Comparison of ENCODE assay signal across 16 cellular contexts in the genomic region with DNA sequence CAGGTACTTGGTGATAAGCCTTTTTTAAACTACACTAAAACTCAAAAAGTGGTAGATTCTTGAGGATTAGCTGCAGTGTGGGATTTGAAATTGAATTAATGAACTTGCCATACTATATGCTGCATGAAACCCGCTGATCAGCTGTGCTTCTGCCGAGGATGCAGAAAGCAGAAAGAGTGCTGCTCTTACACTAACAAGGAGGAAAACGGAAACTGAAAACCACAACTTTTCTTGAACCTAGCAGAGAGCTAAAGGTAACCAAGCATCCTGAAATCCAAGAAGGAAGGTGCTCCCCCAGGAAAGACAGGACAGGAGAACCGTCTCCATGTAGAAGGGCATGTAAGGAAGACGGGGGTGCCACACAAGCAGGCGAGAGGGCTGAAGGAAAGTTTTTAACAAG. TPM values are rescaled to one million over a fixed set of nuclear protein-coding genes. Genes with fewer than 3 reads are reported as not detected.
DNase-seq lines count a peak whose midpoint lies in the region; TF ChIP-seq lines count a peak whose summit lies in the region.
"Had no signal": no experiment of that assay in that cellular context is flagged by ENCODE, and none has a peak within 500 bp of the region (broad histone marks: within the 10 kb centered on the region; RNA-seq: fewer than 3 reads in every experiment).

No MANE protein-coding gene starts in this region.

- H3K4me1 Mint-ChIP-seq in activated CD4-positive, alpha-beta T cell treated with anti-CD3 and anti-CD28 coated beads, Interleukin-2, amount 10 ng/mL, durations not matched to agents 24 days and 14 days: peaks cover 17% of the 10 kb centered on the region
- peaks cover 25% of the 10 kb centered on the region for H3K4me1 Mint-ChIP-seq in brain

- H3K36me3 Mint-ChIP-seq in activated CD4-positive, alpha-beta T cell treated with anti-CD3 and anti-CD28 coated beads, Interleukin-2, amount 10 ng/mL, durations not matched to agents 24 days and 14 days (ENCODE audit: low read depth): peaks cover 22% of the 10 kb centered on the region
- peaks cover 78% of the 10 kb centered on the region for H3K36me3 Mint-ChIP-seq in brain

- no peaks in the 10 kb centered on the region for H3K27me3 ChIP-seq in neutrophil

- no peak for TF ChIP-seq CTCF in brain (conservative IDR thresholded peaks at IDR 0.05)
- no peak for TF ChIP-seq CTCF in neutrophil (IDR thresholded peaks at IDR 0.05)

- H3K36me3 ChIP-seq in neutrophil: no peaks in the 10 kb centered on the region
- H3K36me3 ChIP-seq: thoracic aorta had no signal

- H3K9me3 Mint-ChIP-seq in activated CD4-positive, alpha-beta T cell treated with anti-CD3 and anti-CD28 coated beads, Interleukin-2, amount 10 ng/mL, durations not matched to agents 24 days and 14 days: no peaks in the 10 kb centered on the region
- peaks cover 0 to 7% (median 0%) of the 10 kb centered on the region in 5 experiments for H3K9me3 Mint-ChIP-seq in brain
- H3K9me3 Mint-ChIP-seq: naive B cell had no signal

- H3K4me3 ChIP-seq in Jurkat, Clone E6-1 (ENCODE audit: low read length): no peak overlapping the region
- H3K4me3 ChIP-seq in neutrophil (ENCODE audit: low read depth in 1 of 2, low read length in 1 of 2): no peak overlapping the region
- H3K4me3 ChIP-seq: thoracic aorta had no signal

- DNase-seq in activated CD4-positive, alpha-beta T cell treated with anti-CD3 and anti-CD28 coated beads, Interleukin-2, amount 10 ng/mL, durations not matched to agents 24 days and 14 days: peak; percentile 59
- DNase-seq in activated CD4-positive, alpha-beta T cell treated with anti-CD3 and anti-CD28 coated beads, Interleukin-2, amount 50 U/mL, for 48 hours: no peak
- DNase-seq in Jurkat, Clone E6-1 (ENCODE audit: low read depth, low spot score): peak; percentile 39
- DNase-seq in DMS79 treated with DMSO at 0.1 percent for 48 hours (lab: John Stamatoyannopoulos, UW) (no peak), NCI-H446 treated with DMSO at 0.1 percent for 48 hours (lab: John Stamatoyannopoulos, UW) (no peak)
- DNase-seq in stimulated activated CD4-positive, alpha-beta T cell treated with anti-CD3 and anti-CD28 coated beads, Interleukin-4, amount 100 ng/mL, for 24 hours: no peak
- DNase-seq: activated CD4-positive, alpha-beta T cell treated with anti-CD3 and anti-CD28 coated beads for 4 hours; COR-L47; naive B cell; NCI-H2029; NCI-H526 treated with DMSO at 0.1 percent for 48 hours; retina; T1000 had no signal

- H3K4me3 Mint-ChIP-seq in activated CD4-positive, alpha-beta T cell treated with anti-CD3 and anti-CD28 coated beads, Interleukin-2, amount 10 ng/mL, durations not matched to agents 24 days and 14 days: peak overlapping the region; percentile 31
- peak overlapping the region in 1 of 5 experiments; percentile 17 for H3K4me3 Mint-ChIP-seq in brain
- H3K4me3 Mint-ChIP-seq: naive B cell had no signal

- peaks cover 9 to 14% of the 10 kb centered on the region in 2 experiments for H3K4me1 ChIP-seq in neutrophil (ENCODE audit: control insufficient read depth in 1 of 2, insufficient read depth in 1 of 2, low read depth in 1 of 2, low read length in 1 of 2)

- H3K27ac ChIP-seq in neutrophil: peak overlapping the region; percentile 58
- H3K27ac ChIP-seq: thoracic aorta had no signal

- H3K9me3 ChIP-seq in neutrophil: no peaks in the 10 kb centered on the region
- H3K9me3 ChIP-seq: thoracic aorta had no signal

- intact Hi-C loops in activated CD4-positive, alpha-beta T cell treated with anti-CD3 and anti-CD28 coated beads, Interleukin-2, amount 10 ng/mL, durations not matched to agents 24 days and 14 days (cut with micrococcal nuclease): no loop called here

- no peak overlapping the region for H3K27ac Mint-ChIP-seq in activated CD4-positive, alpha-beta T cell treated with anti-CD3 and anti-CD28 coated beads, Interleukin-2, amount 10 ng/mL, durations not matched to agents 24 days and 14 days
- peak overlapping the region in 4 of 5 experiments; percentile 35 to 82 (median 60) for H3K27ac Mint-ChIP-seq in brain

- no peaks in the 10 kb centered on the region for H3K27me3 Mint-ChIP-seq in activated CD4-positive, alpha-beta T cell treated with anti-CD3 and anti-CD28 coated beads, Interleukin-2, amount 10 ng/mL, durations not matched to agents 24 days and 14 days
- no peaks in the 10 kb centered on the region for H3K27me3 Mint-ChIP-seq in brain
- H3K27me3 Mint-ChIP-seq: naive B cell had no signal

RNA-seq across cellular contexts. Expression of a gene that starts 32.5 kb away (rescaled TPM):
- 88.9 and 90.6 TPM in 2 replicates for total RNA-seq in activated CD4-positive, alpha-beta T cell treated with anti-CD3 and anti-CD28 coated beads, Interleukin-2, amount 10 ng/mL, durations not matched to agents 24 days and 14 days
- 36.2 TPM for polyA plus RNA-seq in Jurkat, Clone E6-1 (2012; ENCODE audit: insufficient read depth, insufficient read length)
- 25.8 TPM for polyA plus RNA-seq in brain (ENCODE audit: insufficient read depth, low read depth, low replicate concordance)

RNA-seq across cellular contexts. Expression of a gene that starts 50.2 kb away (rescaled TPM):
- total RNA-seq in activated CD4-positive, alpha-beta T cell treated with anti-CD3 and anti-CD28 coated beads, Interleukin-2, amount 10 ng/mL, durations not matched to agents 24 days and 14 days: 42.3 and 43.1 TPM in 2 replicates
- 16.2 TPM for polyA plus RNA-seq in Jurkat, Clone E6-1 (2012; ENCODE audit: insufficient read depth, insufficient read length)
- polyA plus RNA-seq in brain (ENCODE audit: insufficient read depth, low read depth, low replicate concordance): 19.4 TPM

Comparison
In these comparisons a context has a peak if more than half of its experiments do, and no peak if none do; other contexts are left out.
1. DNase-seq: peak in activated CD4-positive, alpha-beta T cell treated with anti-CD3 and anti-CD28 coated beads, Interleukin-2, amount 10 ng/mL, durations not matched to agents 24 days and 14 days (single experiment) and Jurkat, Clone E6-1 (single experiment); none in activated CD4-positive, alpha-beta T cell treated with anti-CD3 and anti-CD28 coated beads, Interleukin-2, amount 50 U/mL, for 48 hours (0 of 2), DMS79 treated with DMSO at 0.1 percent for 48 hours (single experiment), stimulated activated CD4-positive, alpha-beta T cell treated with anti-CD3 and anti-CD28 coated beads, Interleukin-4, amount 100 ng/mL, for 24 hours (single experiment) and NCI-H446 treated with DMSO at 0.1 percent for 48 hours (single experiment).